ENCODE assay signal across 15 cellular contexts in the genomic region with DNA sequence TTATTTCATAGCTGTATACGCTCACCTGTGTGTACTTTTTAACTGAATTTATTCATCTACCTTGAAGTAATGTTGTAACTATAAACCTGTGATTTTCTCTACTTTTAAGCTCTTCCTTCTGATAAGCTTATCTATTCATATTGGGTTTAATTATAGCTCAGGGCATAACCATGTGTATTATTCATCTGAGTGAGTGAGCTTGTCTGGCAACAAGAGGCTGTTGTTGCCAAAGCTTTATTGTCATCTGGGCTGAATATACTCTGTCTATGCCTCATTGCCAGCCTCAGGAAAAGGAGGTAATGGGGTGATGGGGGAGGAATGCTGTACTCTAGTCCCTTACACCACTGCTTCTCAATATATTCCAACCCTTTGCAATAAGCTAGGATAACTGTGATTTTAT.
DNase-seq lines count a peak whose midpoint lies in the region; ATAC-seq and TF ChIP-seq lines count a peak whose summit lies in the region.
"Had no signal": no experiment of that assay in that cellular context is flagged by ENCODE, and none has a peak within 500 bp of the region (broad histone marks: within the 10 kb centered on the region; RNA-seq: fewer than 3 reads in every experiment).

No MANE protein-coding gene starts in this region.

- TF ChIP-seq CTCF in right atrium auricular region (IDR thresholded peaks at IDR 0.05) = no peak

- no peaks in the 10 kb centered on the region for H3K36me3 ChIP-seq in right atrium auricular region
- H3K36me3 ChIP-seq: transverse colon had no signal

- no peaks in the 10 kb centered on the region for H3K9me3 ChIP-seq in right atrium auricular region
- no peaks in the 10 kb centered on the region for H3K9me3 ChIP-seq in right cardiac atrium (ENCODE audit: control insufficient read depth, low read length)
- H3K9me3 ChIP-seq: transverse colon had no signal

- H3K4me1 ChIP-seq in right atrium auricular region = peaks cover 0 to 25% of the 10 kb centered on the region in 2 donors
- H3K4me1 ChIP-seq in right cardiac atrium (ENCODE audit: control insufficient read depth, insufficient read depth, low read length) = no peaks in the 10 kb centered on the region

- 91% methylated on average over 1 of the region's 1 CpG for WGBS in right cardiac atrium

- H3K27ac ChIP-seq in right atrium auricular region = peak overlapping the region in 1 of 2 donors; percentile 68
- no peak overlapping the region for H3K27ac ChIP-seq in right cardiac atrium (ENCODE audit: low read length)
- H3K27ac ChIP-seq: HL-60, transverse colon had no signal

- ATAC-seq in Right ventricle myocardium superior (ENCODE audit: poor library complexity) (peak; percentile 87), right cardiac atrium (peak; percentile 54 to 72)

- H3K27me3 ChIP-seq in right atrium auricular region (no peaks in the 10 kb centered on the region), right cardiac atrium (ENCODE audit: control insufficient read depth, insufficient read depth) (no peaks in the 10 kb centered on the region)
- H3K27me3 ChIP-seq: transverse colon had no signal

- in situ Hi-C loops in G401 (cut with HindIII; ENCODE audit: low sequenced_read_pairs) = no loop called here

- H3K4me3 ChIP-seq in right atrium auricular region = no peak overlapping the region
- no peak overlapping the region for H3K4me3 ChIP-seq in right cardiac atrium (ENCODE audit: low read length)
- H3K4me3 ChIP-seq: transverse colon had no signal

- intact Hi-C loops in Right ventricle myocardium superior (cut with DNase I) (no loop called here), right cardiac atrium (cut with DNase I) (no loop called here), posterior vena cava (cut with DNase I) (no loop called here)

- DNase-seq in Right ventricle myocardium superior (no peak), right atrium auricular region (ENCODE audit: low spot score) (no peak), astrocyte of the hippocampus (ENCODE audit: low read depth, low spot score) (peak; percentile 15), right cardiac atrium (no peak), G401 (ENCODE audit: low spot score) (no peak), GDM1 (lab: John Stamatoyannopoulos, UW) (no peak), posterior vena cava (ENCODE audit: low spot score) (no peak), activated gamma-delta T cell treated with Interleukin-2 at 50 U/mL for 16 hours (no peak)
- DNase-seq: ACHN; activated naive CD4-positive, alpha-beta T cell treated with Interleukin-2 at 50 U/mL for 16 hours; NCI-H446; RPMI8226; T-helper 9 cell; transverse colon had no signal
